ENCODE assay signal across 1 cellular context in the genomic region with DNA sequence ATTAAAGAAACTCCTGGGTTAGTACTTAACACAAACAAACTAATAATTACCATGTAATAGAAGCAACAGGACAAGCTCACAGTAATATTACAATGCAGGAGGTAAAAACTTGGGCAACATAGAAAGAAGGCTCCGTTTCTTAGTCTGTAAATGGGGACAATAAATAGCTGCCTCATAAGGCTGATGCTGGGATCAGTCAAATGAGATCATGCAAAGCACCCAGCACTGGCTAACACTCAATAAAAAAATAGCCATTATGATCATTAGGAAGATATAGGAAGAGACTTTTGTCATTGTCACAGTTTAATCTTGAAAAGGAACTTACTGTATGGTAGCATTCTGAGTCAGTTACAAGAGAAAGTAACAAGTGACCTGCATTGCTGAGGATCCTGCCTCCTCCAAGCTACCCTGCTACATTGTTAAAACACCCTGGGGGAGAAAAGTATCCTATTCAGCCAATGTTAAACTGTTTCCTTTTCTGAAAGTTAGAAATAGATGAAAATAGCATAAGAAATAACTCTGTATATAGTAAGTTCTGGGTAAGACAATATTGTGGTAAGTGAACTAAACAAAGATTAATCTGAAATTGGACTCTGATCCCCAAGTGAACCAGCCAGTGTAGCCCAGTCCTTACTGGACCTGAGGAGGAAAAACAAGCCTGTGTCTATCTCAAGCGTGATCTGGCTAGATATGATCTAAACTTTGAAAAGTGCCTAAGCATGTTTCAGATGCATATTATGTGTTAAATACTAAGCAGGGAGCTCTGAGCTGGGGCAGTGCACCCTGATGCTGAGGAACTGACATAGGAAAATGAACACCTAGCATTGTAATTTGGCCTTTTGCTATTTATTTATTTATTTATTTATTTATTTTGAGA.
TF ChIP-seq lines count a peak whose summit lies in the region.

No MANE protein-coding gene starts in this region.

TF ChIP-seq in K562, 482 proteins besides CTCF, POLR2A, EP300 and RAD21 (continues in another document):
- TF ChIP-seq TRIM28 (IDR thresholded peaks at IDR 0.05): no peak
- no peak for TF ChIP-seq PHTF2 (CRISPR knock-in tag; IDR thresholded peaks at IDR 0.05)
- no peak for TF ChIP-seq SFPQ (IDR thresholded peaks at IDR 0.05; ENCODE audit: low read depth, low read length)
- TF ChIP-seq GTF2A2 (tag; IDR thresholded peaks at IDR 0.05): 0 out of 2 replicates have a peak, but pooled peaks have one; percentile 55
- TF ChIP-seq, protein P1, sequence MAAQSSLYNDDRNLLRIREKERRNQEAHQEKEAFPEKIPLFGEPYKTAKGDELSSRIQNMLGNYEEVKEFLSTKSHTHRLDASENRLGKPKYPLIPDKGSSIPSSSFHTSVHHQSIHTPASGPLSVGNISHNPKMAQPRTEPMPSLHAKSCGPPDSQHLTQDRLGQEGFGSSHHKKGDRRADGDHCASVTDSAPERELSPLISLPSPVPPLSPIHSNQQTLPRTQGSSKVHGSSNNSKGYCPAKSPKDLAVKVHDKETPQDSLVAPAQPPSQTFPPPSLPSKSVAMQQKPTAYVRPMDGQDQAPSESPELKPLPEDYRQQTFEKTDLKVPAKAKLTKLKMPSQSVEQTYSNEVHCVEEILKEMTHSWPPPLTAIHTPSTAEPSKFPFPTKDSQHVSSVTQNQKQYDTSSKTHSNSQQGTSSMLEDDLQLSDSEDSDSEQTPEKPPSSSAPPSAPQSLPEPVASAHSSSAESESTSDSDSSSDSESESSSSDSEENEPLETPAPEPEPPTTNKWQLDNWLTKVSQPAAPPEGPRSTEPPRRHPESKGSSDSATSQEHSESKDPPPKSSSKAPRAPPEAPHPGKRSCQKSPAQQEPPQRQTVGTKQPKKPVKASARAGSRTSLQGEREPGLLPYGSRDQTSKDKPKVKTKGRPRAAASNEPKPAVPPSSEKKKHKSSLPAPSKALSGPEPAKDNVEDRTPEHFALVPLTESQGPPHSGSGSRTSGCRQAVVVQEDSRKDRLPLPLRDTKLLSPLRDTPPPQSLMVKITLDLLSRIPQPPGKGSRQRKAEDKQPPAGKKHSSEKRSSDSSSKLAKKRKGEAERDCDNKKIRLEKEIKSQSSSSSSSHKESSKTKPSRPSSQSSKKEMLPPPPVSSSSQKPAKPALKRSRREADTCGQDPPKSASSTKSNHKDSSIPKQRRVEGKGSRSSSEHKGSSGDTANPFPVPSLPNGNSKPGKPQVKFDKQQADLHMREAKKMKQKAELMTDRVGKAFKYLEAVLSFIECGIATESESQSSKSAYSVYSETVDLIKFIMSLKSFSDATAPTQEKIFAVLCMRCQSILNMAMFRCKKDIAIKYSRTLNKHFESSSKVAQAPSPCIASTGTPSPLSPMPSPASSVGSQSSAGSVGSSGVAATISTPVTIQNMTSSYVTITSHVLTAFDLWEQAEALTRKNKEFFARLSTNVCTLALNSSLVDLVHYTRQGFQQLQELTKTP (IDR thresholded peaks at IDR 0.05; ENCODE audit: low read depth in 1 of 2, partially characterized antibody in 2 of 2): peak in 1 of 2 experiments; percentile 40
- no peak for TF ChIP-seq PML (IDR thresholded peaks at IDR 0.05; ENCODE audit: low read length)
- TF ChIP-seq TGIF2 (CRISPR knock-in tag; IDR thresholded peaks at IDR 0.05): no peak
- TF ChIP-seq ZBTB2 (IDR thresholded peaks at IDR 0.05): no peak
- no peak for TF ChIP-seq POLR2G (IDR thresholded peaks at IDR 0.05; ENCODE audit: low read depth, low read length)
- TF ChIP-seq HOXB6 (CRISPR knock-in tag; IDR thresholded peaks at IDR 0.05; ENCODE audit: borderline replicate concordance): no peak
- no peak for TF ChIP-seq ZC3H11A (IDR thresholded peaks at IDR 0.05; ENCODE audit: low read depth, low read length)
- TF ChIP-seq RFX5 (IDR thresholded peaks at IDR 0.05; ENCODE audit: low read depth, low read length): no peak
- TF ChIP-seq E2F4 (CRISPR knock-in tag; IDR thresholded peaks at IDR 0.05; ENCODE audit: low read depth): no peak
- TF ChIP-seq TCF3 (CRISPR knock-in tag; IDR thresholded peaks at IDR 0.05): no peak
- TF ChIP-seq ZEB2 (IDR thresholded peaks at IDR 0.05): no peak
- TF ChIP-seq RBM25 (IDR thresholded peaks at IDR 0.05; ENCODE audit: low read depth, low read length, severe bottlenecking): peak; percentile 16
- TF ChIP-seq ZNF592 (IDR thresholded peaks at IDR 0.05): peak; percentile 29; the same call in 1 of the 2 replicates
- no peak for TF ChIP-seq RFX7 (CRISPR knock-in tag; IDR thresholded peaks at IDR 0.05)
- TF ChIP-seq FOXK2 (conservative IDR thresholded peaks at IDR 0.05 in 1 of 2, IDR thresholded peaks at IDR 0.05 in 1 of 2; ENCODE audit: low read depth in 2 of 2): no peak
- no peak for TF ChIP-seq MXI1 (IDR thresholded peaks at IDR 0.05; ENCODE audit: low read depth, low read length)
- no peak for TF ChIP-seq MCM7 (IDR thresholded peaks at IDR 0.05)
- peak; percentile 33; the same call in 1 of the 2 replicates for TF ChIP-seq GATA2 (CRISPR knock-in tag; IDR thresholded peaks at IDR 0.05)
- TF ChIP-seq SAP30 (IDR thresholded peaks at IDR 0.05; ENCODE audit: borderline replicate concordance, insufficient read depth, low read depth, low read length, poor library complexity, severe bottlenecking): no peak
- TF ChIP-seq, protein P2, sequence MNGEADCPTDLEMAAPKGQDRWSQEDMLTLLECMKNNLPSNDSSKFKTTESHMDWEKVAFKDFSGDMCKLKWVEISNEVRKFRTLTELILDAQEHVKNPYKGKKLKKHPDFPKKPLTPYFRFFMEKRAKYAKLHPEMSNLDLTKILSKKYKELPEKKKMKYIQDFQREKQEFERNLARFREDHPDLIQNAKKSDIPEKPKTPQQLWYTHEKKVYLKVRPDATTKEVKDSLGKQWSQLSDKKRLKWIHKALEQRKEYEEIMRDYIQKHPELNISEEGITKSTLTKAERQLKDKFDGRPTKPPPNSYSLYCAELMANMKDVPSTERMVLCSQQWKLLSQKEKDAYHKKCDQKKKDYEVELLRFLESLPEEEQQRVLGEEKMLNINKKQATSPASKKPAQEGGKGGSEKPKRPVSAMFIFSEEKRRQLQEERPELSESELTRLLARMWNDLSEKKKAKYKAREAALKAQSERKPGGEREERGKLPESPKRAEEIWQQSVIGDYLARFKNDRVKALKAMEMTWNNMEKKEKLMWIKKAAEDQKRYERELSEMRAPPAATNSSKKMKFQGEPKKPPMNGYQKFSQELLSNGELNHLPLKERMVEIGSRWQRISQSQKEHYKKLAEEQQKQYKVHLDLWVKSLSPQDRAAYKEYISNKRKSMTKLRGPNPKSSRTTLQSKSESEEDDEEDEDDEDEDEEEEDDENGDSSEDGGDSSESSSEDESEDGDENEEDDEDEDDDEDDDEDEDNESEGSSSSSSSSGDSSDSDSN (IDR thresholded peaks at IDR 0.05; ENCODE audit: borderline replicate concordance in 1 of 2, low read depth in 2 of 2, low read length in 2 of 2): no peak
- TF ChIP-seq GTF2E2 (tag; IDR thresholded peaks at IDR 0.05): no peak
- TF ChIP-seq PTRF (tag; IDR thresholded peaks at IDR 0.05): no peak
- no peak for TF ChIP-seq HIVEP1 (CRISPR knock-in tag; IDR thresholded peaks at IDR 0.05)
- no peak for TF ChIP-seq ZNF239 (CRISPR knock-in tag; IDR thresholded peaks at IDR 0.05)
- TF ChIP-seq SRSF9 (IDR thresholded peaks at IDR 0.05; ENCODE audit: borderline replicate concordance, low read depth, low read length): no peak
- TF ChIP-seq ZBTB5 (IDR thresholded peaks at IDR 0.05): no peak
- TF ChIP-seq KAT7 (CRISPR knock-in tag; IDR thresholded peaks at IDR 0.05; ENCODE audit: borderline replicate concordance): peak; percentile 28; the same call in 1 of the 2 replicates
- TF ChIP-seq, protein P3, sequence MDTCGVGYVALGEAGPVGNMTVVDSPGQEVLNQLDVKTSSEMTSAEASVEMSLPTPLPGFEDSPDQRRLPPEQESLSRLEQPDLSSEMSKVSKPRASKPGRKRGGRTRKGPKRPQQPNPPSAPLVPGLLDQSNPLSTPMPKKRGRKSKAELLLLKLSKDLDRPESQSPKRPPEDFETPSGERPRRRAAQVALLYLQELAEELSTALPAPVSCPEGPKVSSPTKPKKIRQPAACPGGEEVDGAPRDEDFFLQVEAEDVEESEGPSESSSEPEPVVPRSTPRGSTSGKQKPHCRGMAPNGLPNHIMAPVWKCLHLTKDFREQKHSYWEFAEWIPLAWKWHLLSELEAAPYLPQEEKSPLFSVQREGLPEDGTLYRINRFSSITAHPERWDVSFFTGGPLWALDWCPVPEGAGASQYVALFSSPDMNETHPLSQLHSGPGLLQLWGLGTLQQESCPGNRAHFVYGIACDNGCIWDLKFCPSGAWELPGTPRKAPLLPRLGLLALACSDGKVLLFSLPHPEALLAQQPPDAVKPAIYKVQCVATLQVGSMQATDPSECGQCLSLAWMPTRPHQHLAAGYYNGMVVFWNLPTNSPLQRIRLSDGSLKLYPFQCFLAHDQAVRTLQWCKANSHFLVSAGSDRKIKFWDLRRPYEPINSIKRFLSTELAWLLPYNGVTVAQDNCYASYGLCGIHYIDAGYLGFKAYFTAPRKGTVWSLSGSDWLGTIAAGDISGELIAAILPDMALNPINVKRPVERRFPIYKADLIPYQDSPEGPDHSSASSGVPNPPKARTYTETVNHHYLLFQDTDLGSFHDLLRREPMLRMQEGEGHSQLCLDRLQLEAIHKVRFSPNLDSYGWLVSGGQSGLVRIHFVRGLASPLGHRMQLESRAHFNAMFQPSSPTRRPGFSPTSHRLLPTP (IDR thresholded peaks at IDR 0.05; ENCODE audit: borderline replicate concordance, extremely low read depth, insufficient read length): no peak
- no peak for TF ChIP-seq DMBX1 (CRISPR knock-in tag; IDR thresholded peaks at IDR 0.05; ENCODE audit: borderline replicate concordance)
- TF ChIP-seq RBFOX2 (IDR thresholded peaks at IDR 0.05; ENCODE audit: low read depth, low read length): no peak; the same call in 1 of the 2 replicates
- TF ChIP-seq ZC3H8 (IDR thresholded peaks at IDR 0.05): no peak
